In the genomic region with DNA sequence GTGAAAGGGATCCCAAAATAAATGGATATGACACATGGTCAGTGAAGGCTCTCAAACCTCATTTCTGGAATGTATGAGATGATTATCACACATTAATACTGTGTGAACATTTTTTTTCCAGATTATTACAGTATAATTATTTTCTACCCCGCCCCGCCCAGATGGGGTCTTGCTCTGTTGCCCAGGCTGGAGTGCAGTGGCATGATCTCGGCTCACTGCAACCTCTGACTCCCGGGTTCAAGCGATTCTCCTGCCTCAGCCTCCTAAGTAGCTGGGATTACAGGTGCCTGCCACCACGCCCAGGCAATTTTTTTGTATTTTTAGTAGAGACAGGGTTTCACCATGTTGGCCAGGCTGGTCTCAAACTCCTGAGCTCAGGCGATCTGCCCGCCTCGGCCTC, we compare ENCODE assay signal across 8 cellular contexts. TPM values are rescaled to one million over a fixed set of nuclear protein-coding genes. Genes with fewer than 3 reads are reported as not detected.
DNase-seq lines count a peak whose midpoint lies in the region; ATAC-seq and TF ChIP-seq lines count a peak whose summit lies in the region.
"Not testable (repeated sequence)": the region's sequence is repeated elsewhere in the genome, so short reads cannot be mapped to it uniquely, and the experiment has no call there.

No MANE protein-coding gene starts in this region.

- CTCF ChIA-PET in CD8-positive, alpha-beta memory T cell (lab: Charles Lee), result interaction anchor here (4.5 to 4.8 kb wide), 2 partner anchors 25 to 28 kb away, joined by 19 to 30 read pairs; no protein-coding TSS in a partner anchor
- CTCF ChIA-PET in RWPE1 (lab: Yijun Ruan, JAX); activated CD4-positive, alpha-beta memory T cell treated with anti-CD3 and anti-CD28 coated beads for 36 hours (lab: Charles Lee); naive thymus-derived CD4-positive, alpha-beta T cell (lab: Charles Lee): not testable (repeated sequence)

- POLR2A ChIA-PET in CD8-positive, alpha-beta memory T cell (lab: Charles Lee); activated CD4-positive, alpha-beta memory T cell treated with anti-CD3 and anti-CD28 coated beads for 36 hours (lab: Charles Lee): not testable (repeated sequence)
- POLR2A ChIA-PET in RWPE1 (lab: Yijun Ruan, JAX; ENCODE audit: low non-redundant PET), result interaction anchor here (0.7 kb wide), 1 partner anchor 8 kb away, joined by 3 read pairs; no protein-coding TSS in a partner anchor
- POLR2A ChIA-PET in naive thymus-derived CD4-positive, alpha-beta T cell (lab: Charles Lee), result interaction anchor here (7.5 kb wide), 1 partner anchor 25 kb away, joined by 112 read pairs; no protein-coding TSS in a partner anchor

- peaks cover 35% of the 10 kb centered on the region for H3K4me1 ChIP-seq in CD8-positive, alpha-beta memory T cell (ENCODE audit: insufficient read depth, low read length)
- peaks cover 26 to 33% of the 10 kb centered on the region in 2 donors for H3K4me1 ChIP-seq in naive thymus-derived CD4-positive, alpha-beta T cell (ENCODE audit: control insufficient read depth in 2 of 2, insufficient read depth in 2 of 2, low read length in 2 of 2)
- peaks cover 2 to 40% (median 32%) of the 10 kb centered on the region in 4 donors for H3K4me1 ChIP-seq in sigmoid colon
- peaks cover 6 to 22% of the 10 kb centered on the region in 2 donors for H3K4me1 ChIP-seq in uterus

- H3K9me3 ChIP-seq in CD8-positive, alpha-beta memory T cell (ENCODE audit: low read length); naive thymus-derived CD4-positive, alpha-beta T cell (ENCODE audit: control insufficient read depth in 2 of 3, low read length in 3 of 3); sigmoid colon; uterus: not testable (repeated sequence)

- H3K9me3 Mint-ChIP-seq in CD8-positive, alpha-beta memory T cell; activated CD4-positive, alpha-beta memory T cell treated with anti-CD3 and anti-CD28 coated beads for 36 hours; activated naive CD4-positive, alpha-beta T cell treated with anti-CD3 and anti-CD28 coated beads, Interleukin-2, amount 50 U/mL, for 24 hours; endothelial cell (ENCODE audit: unreplicated experiment); naive thymus-derived CD4-positive, alpha-beta T cell: not testable (repeated sequence)

- not testable (repeated sequence) for H3K27ac ChIP-seq in CD8-positive, alpha-beta memory T cell (ENCODE audit: low read depth, low read length); naive thymus-derived CD4-positive, alpha-beta T cell (ENCODE audit: low read depth, low read length)
- H3K27ac ChIP-seq in RWPE1, result peak overlapping the region; percentile 98
- H3K27ac ChIP-seq in sigmoid colon, result peak overlapping the region in 3 of 4 donors; percentile 99 to 100 (median 100)
- H3K27ac ChIP-seq in uterus, result peak overlapping the region; percentile 100

- not testable (repeated sequence) for H3K27me3 ChIP-seq in CD8-positive, alpha-beta memory T cell (ENCODE audit: insufficient read depth, low read length, poor library complexity, severe bottlenecking); naive thymus-derived CD4-positive, alpha-beta T cell (ENCODE audit: control insufficient read depth in 2 of 2, insufficient read depth in 2 of 2, low read length in 2 of 2); sigmoid colon; uterus

- ATAC-seq in naive thymus-derived CD4-positive, alpha-beta T cell, result not testable (repeated sequence)

- WGBS in sigmoid colon, 2 donors, result 95 to 97% methylated on average over 9 of the region's 9 CpGs

- DNase-seq in CD8-positive, alpha-beta memory T cell; RWPE1 (ENCODE audit: low spot score); activated CD4-positive, alpha-beta memory T cell treated with anti-CD3 and anti-CD28 coated beads for 36 hours; endothelial cell (ENCODE audit: low spot score); naive thymus-derived CD4-positive, alpha-beta T cell; sigmoid colon; uterus: not testable (repeated sequence)

- peak overlapping the region in 4 of 7 donors; percentile 45 to 57 (median 54) for H3K4me3 Mint-ChIP-seq in CD8-positive, alpha-beta memory T cell
- not testable (repeated sequence) for H3K4me3 Mint-ChIP-seq in activated CD4-positive, alpha-beta memory T cell treated with anti-CD3 and anti-CD28 coated beads for 36 hours
- H3K4me3 Mint-ChIP-seq in activated naive CD4-positive, alpha-beta T cell treated with anti-CD3 and anti-CD28 coated beads, Interleukin-2, amount 50 U/mL, for 24 hours, result peak overlapping the region; percentile 33
- H3K4me3 Mint-ChIP-seq in endothelial cell (ENCODE audit: unreplicated experiment), result peak overlapping the region; percentile 67
- H3K4me3 Mint-ChIP-seq in naive thymus-derived CD4-positive, alpha-beta T cell, result peak overlapping the region in 8 of 10 donors; percentile 13 to 97 (median 40)

- peak overlapping the region in 1 of 8 donors; percentile 78 for H3K27ac Mint-ChIP-seq in CD8-positive, alpha-beta memory T cell
- peak overlapping the region; percentile 38 for H3K27ac Mint-ChIP-seq in activated CD4-positive, alpha-beta memory T cell treated with anti-CD3 and anti-CD28 coated beads for 36 hours
- H3K27ac Mint-ChIP-seq in activated naive CD4-positive, alpha-beta T cell treated with anti-CD3 and anti-CD28 coated beads, Interleukin-2, amount 50 U/mL, for 24 hours, result peak overlapping the region; percentile 74
- not testable (repeated sequence) for H3K27ac Mint-ChIP-seq in endothelial cell (ENCODE audit: unreplicated experiment)
- peak overlapping the region in 1 of 9 donors; percentile 36 for H3K27ac Mint-ChIP-seq in naive thymus-derived CD4-positive, alpha-beta T cell

- peaks cover 42 to 62% (median 56%) of the 10 kb centered on the region in 3 donors for H3K4me1 Mint-ChIP-seq in CD8-positive, alpha-beta memory T cell
- peaks cover 25% of the 10 kb centered on the region for H3K4me1 Mint-ChIP-seq in activated CD4-positive, alpha-beta memory T cell treated with anti-CD3 and anti-CD28 coated beads for 36 hours (ENCODE audit: low read depth)
- peaks cover 38% of the 10 kb centered on the region for H3K4me1 Mint-ChIP-seq in activated naive CD4-positive, alpha-beta T cell treated with anti-CD3 and anti-CD28 coated beads, Interleukin-2, amount 50 U/mL, for 24 hours
- peaks cover 25% of the 10 kb centered on the region for H3K4me1 Mint-ChIP-seq in endothelial cell (ENCODE audit: unreplicated experiment)
- peaks cover 24 to 50% (median 43%) of the 10 kb centered on the region in 7 donors for H3K4me1 Mint-ChIP-seq in naive thymus-derived CD4-positive, alpha-beta T cell

- H3K4me3 ChIP-seq in CD8-positive, alpha-beta memory T cell (ENCODE audit: low read length); naive thymus-derived CD4-positive, alpha-beta T cell (ENCODE audit: low read length); sigmoid colon; uterus: not testable (repeated sequence)

- not testable (repeated sequence) for TF ChIP-seq CTCF in RWPE1 (conservative IDR thresholded peaks at IDR 0.05; ENCODE audit: low read depth); endothelial cell (IDR thresholded peaks at IDR 0.05; ENCODE audit: unreplicated experiment); sigmoid colon (IDR thresholded peaks at IDR 0.05); uterus (IDR thresholded peaks at IDR 0.05)

- intact Hi-C loops in activated CD4-positive, alpha-beta memory T cell treated with anti-CD3 and anti-CD28 coated beads for 36 hours (cut with micrococcal nuclease), result loop anchor here (5.0 kb wide), 2 partner anchors 824 to 839 kb away; a partner anchor contains a TSS
- intact Hi-C loops in naive thymus-derived CD4-positive, alpha-beta T cell (cut with micrococcal nuclease), result loop anchor here (5.0 to 10.0 kb wide), 2 partner anchors 709 to 1068 kb away; a partner anchor contains a TSS
- intact Hi-C loops in sigmoid colon (cut with DNase I); uterus (cut with DNase I; ENCODE audit: low total_unique reads): not testable (repeated sequence)

- peaks cover 14% of the 10 kb centered on the region for H3K36me3 ChIP-seq in CD8-positive, alpha-beta memory T cell (ENCODE audit: insufficient read depth, low read length)
- H3K36me3 ChIP-seq in naive thymus-derived CD4-positive, alpha-beta T cell (ENCODE audit: control insufficient read depth in 2 of 3, insufficient read depth in 3 of 3, low read length in 3 of 3), result peaks cover 17 to 40% (median 19%) of the 10 kb centered on the region in 3 experiments
- H3K36me3 ChIP-seq in sigmoid colon, result peaks cover 13 to 58% (median 20%) of the 10 kb centered on the region in 4 donors
- not testable (repeated sequence) for H3K36me3 ChIP-seq in uterus

- TF ChIP-seq POLR2A in sigmoid colon (IDR thresholded peaks at IDR 0.05); uterus (IDR thresholded peaks at IDR 0.05): not testable (repeated sequence)

- peaks cover 16 to 55% (median 25%) of the 10 kb centered on the region in 3 donors for H3K36me3 Mint-ChIP-seq in CD8-positive, alpha-beta memory T cell
- peaks cover 49% of the 10 kb centered on the region for H3K36me3 Mint-ChIP-seq in activated CD4-positive, alpha-beta memory T cell treated with anti-CD3 and anti-CD28 coated beads for 36 hours
- H3K36me3 Mint-ChIP-seq in activated naive CD4-positive, alpha-beta T cell treated with anti-CD3 and anti-CD28 coated beads, Interleukin-2, amount 50 U/mL, for 24 hours, result peaks cover 29% of the 10 kb centered on the region
- H3K36me3 Mint-ChIP-seq in endothelial cell (ENCODE audit: low read depth, unreplicated experiment), result peaks cover 29% of the 10 kb centered on the region
- peaks cover 11 to 36% (median 36%) of the 10 kb centered on the region in 5 donors for H3K36me3 Mint-ChIP-seq in naive thymus-derived CD4-positive, alpha-beta T cell

- TF ChIP-seq EP300 in sigmoid colon (IDR thresholded peaks at IDR 0.05), result not testable (repeated sequence)

- H3K27me3 Mint-ChIP-seq in CD8-positive, alpha-beta memory T cell; activated CD4-positive, alpha-beta memory T cell treated with anti-CD3 and anti-CD28 coated beads for 36 hours; activated naive CD4-positive, alpha-beta T cell treated with anti-CD3 and anti-CD28 coated beads, Interleukin-2, amount 50 U/mL, for 24 hours; endothelial cell (ENCODE audit: unreplicated experiment); naive thymus-derived CD4-positive, alpha-beta T cell: not testable (repeated sequence)

RNA-seq across cellular contexts. Expression of a gene that starts 2.1 kb away (rescaled TPM):
- 1,000 to 10,000 TPM; 3,313 to 3,378 TPM for total RNA-seq in CD8-positive, alpha-beta memory T cell
- 2,788 TPM for polyA plus RNA-seq in CD8-positive, alpha-beta memory T cell
- total RNA-seq in activated CD4-positive, alpha-beta memory T cell treated with anti-CD3 and anti-CD28 coated beads for 36 hours, result 1,000 to 10,000 TPM; 3,227 to 3,264 TPM
- total RNA-seq in endothelial cell (ENCODE audit: unreplicated experiment) (7,126 TPM), sigmoid colon (1,000 to 10,000 TPM; 3,556 to 5,645 (median 4,871) TPM), uterus (1,000 to 10,000 TPM; 4,739 to 6,904 (median 5,667) TPM)
- over 10,000 TPM in 2 of 5 experiments, 1,000 to 10,000 TPM in 3; 4,230 to 13,134 (median 7,796) TPM for total RNA-seq in naive thymus-derived CD4-positive, alpha-beta T cell
- polyA plus RNA-seq in naive thymus-derived CD4-positive, alpha-beta T cell, result 1,000 to 10,000 TPM; 3,943 to 4,894 TPM
- over 10,000 TPM in 2 of 3 donors, 1,000 to 10,000 TPM in 1; 6,420 to 14,118 (median 13,579) TPM for polyA plus RNA-seq in sigmoid colon
